Comparison of ENCODE assay signal across 20 cellular contexts in genomic region chr7:84231157-84231556, GRCh38. TPM values are rescaled to one million over a fixed set of nuclear protein-coding genes. Genes with fewer than 3 reads are reported as not detected.
DNase-seq lines count a peak whose midpoint lies in the region; ATAC-seq and TF ChIP-seq lines count a peak whose summit lies in the region.
"Had no signal": no experiment of that assay in that cellular context is flagged by ENCODE, and none has a peak within 500 bp of the region (broad histone marks: within the 10 kb centered on the region; RNA-seq: fewer than 3 reads in every experiment).

No MANE protein-coding gene starts in this region.

- H3K4me1 ChIP-seq in GM23338 (ENCODE audit: insufficient read depth), result peaks cover 29% of the 10 kb centered on the region
- peaks cover 3% of the 10 kb centered on the region for H3K4me1 ChIP-seq in fibroblast of lung (ENCODE audit: control insufficient read depth, extremely low read depth, insufficient read depth, low read length)
- H3K4me1 ChIP-seq in rectal smooth muscle tissue (ENCODE audit: control insufficient read depth, insufficient read depth, low read length), result no peaks in the 10 kb centered on the region

- H3F3A ChIP-seq in GM23338 (replicated peaks; ENCODE audit: low read depth), result no peaks in the 10 kb centered on the region

- H3K27me3 Mint-ChIP-seq in GM23338 (ENCODE audit: insufficient read depth, low read depth, poor library complexity), result no peaks in the 10 kb centered on the region
- no peaks in the 10 kb centered on the region for H3K27me3 Mint-ChIP-seq in CD4-positive, alpha-beta T cell
- H3K27me3 Mint-ChIP-seq: activated naive CD8-positive, alpha-beta T cell treated with anti-CD3 and anti-CD28 coated beads, Interleukin-2, amount 10 ng/mL, durations not matched to agents 7 days and 5 days had no signal

- no peaks in the 10 kb centered on the region for H3K9me3 Mint-ChIP-seq in GM23338
- no peaks in the 10 kb centered on the region for H3K9me3 Mint-ChIP-seq in CD4-positive, alpha-beta T cell
- H3K9me3 Mint-ChIP-seq: activated naive CD8-positive, alpha-beta T cell treated with anti-CD3 and anti-CD28 coated beads, Interleukin-2, amount 10 ng/mL, durations not matched to agents 7 days and 5 days had no signal

- CTCF ChIA-PET in CD4-positive, alpha-beta T cell (lab: Charles Lee), result no interaction called here

- POLR2A ChIA-PET in CD4-positive, alpha-beta T cell (lab: Charles Lee), result no interaction called here

- no peaks in the 10 kb centered on the region for H3K27me3 ChIP-seq in GM23338 (ENCODE audit: insufficient read depth)
- no peaks in the 10 kb centered on the region for H3K27me3 ChIP-seq in fibroblast of lung (ENCODE audit: control insufficient read depth, insufficient read depth, low read length)
- no peaks in the 10 kb centered on the region for H3K27me3 ChIP-seq in rectal smooth muscle tissue (ENCODE audit: control insufficient read depth, insufficient read depth, low read length)
- no peaks in the 10 kb centered on the region for H3K27me3 ChIP-seq in CD4-positive, alpha-beta T cell (ENCODE audit: control insufficient read depth, insufficient read depth, low read length)

- no peak overlapping the region for H3K9ac ChIP-seq in fibroblast of lung (ENCODE audit: insufficient read depth, low read length)
- H3K9ac ChIP-seq in rectal smooth muscle tissue (ENCODE audit: low read length), result no peak overlapping the region

- no peaks in the 10 kb centered on the region for H3K9me2 ChIP-seq in GM23338 (ENCODE audit: insufficient read depth)

- H3K79me2 ChIP-seq in GM23338 (replicated peaks; ENCODE audit: insufficient read depth) (no peaks in the 10 kb centered on the region), fibroblast of lung (ENCODE audit: control insufficient read depth, insufficient read depth, low read length) (no peaks in the 10 kb centered on the region)

- H3K4me2 ChIP-seq in GM23338 (no peak overlapping the region), fibroblast of lung (ENCODE audit: extremely low read depth, insufficient read depth, low read length) (no peak overlapping the region)

- H3K9me3 ChIP-seq in fibroblast of lung (ENCODE audit: control insufficient read depth, insufficient read depth, low read depth, low read length), result no peaks in the 10 kb centered on the region
- no peaks in the 10 kb centered on the region for H3K9me3 ChIP-seq in CD4-positive, alpha-beta T cell (ENCODE audit: control insufficient read depth, low read length)
- H3K9me3 ChIP-seq: mucosa of descending colon had no signal

- TF ChIP-seq CTCF in GM23338 (conservative IDR thresholded peaks at IDR 0.05; ENCODE audit: low read depth in 2 of 2), result no peak
- no peak for TF ChIP-seq CTCF in fibroblast of lung (conservative IDR thresholded peaks at IDR 0.05 in 1 of 2, IDR thresholded peaks at IDR 0.05 in 1 of 2; ENCODE audit: low read depth in 1 of 2, low read length in 2 of 2)
- TF ChIP-seq CTCF in CD4-positive, alpha-beta T cell (IDR thresholded peaks at IDR 0.05), result no peak

- no peaks in the 10 kb centered on the region for H3K36me3 ChIP-seq in GM23338 (ENCODE audit: insufficient read depth)
- no peaks in the 10 kb centered on the region for H3K36me3 ChIP-seq in fibroblast of lung (ENCODE audit: control insufficient read depth, insufficient read depth, low read length)
- H3K36me3 ChIP-seq in rectal smooth muscle tissue (ENCODE audit: control insufficient read depth, insufficient read depth, low read length), result no peaks in the 10 kb centered on the region

- no peak overlapping the region for H3K4me3 ChIP-seq in GM23338
- no peak overlapping the region for H3K4me3 ChIP-seq in fibroblast of lung (replicated peaks in 1 of 4; ENCODE audit: control extremely low read depth in 1 of 4, insufficient read depth in 1 of 4, low read depth in 3 of 4, low read length in 4 of 4)
- H3K4me3 ChIP-seq in rectal smooth muscle tissue (ENCODE audit: low read length), result no peak overlapping the region
- H3K4me3 ChIP-seq: mucosa of descending colon, SK-N-MC had no signal

- DNase-seq in GM23338 (ENCODE audit: low spot score) (no peak), fibroblast of lung (ENCODE audit: low read depth in 2 of 2) (peak; percentile 25 to 87), HPDE6-E6E7 (ENCODE audit: extremely low spot score) (no peak), GF-D8 (lab: John Stamatoyannopoulos, UW) (no peak)
- DNase-seq in stimulated activated naive CD4-positive, alpha-beta T cell (lab: John Stamatoyannopoulos, UW), result no peak
- no peak for DNase-seq in CD4-positive, alpha-beta T cell
- DNase-seq: activated naive CD8-positive, alpha-beta T cell treated with anti-CD3 and anti-CD28 coated beads, Interleukin-2, amount 10 ng/mL, durations not matched to agents 7 days and 5 days; activated T-cell treated with anti-CD3 and anti-CD28 coated beads, Interleukin-2, amount 50 U/mL, for 1 hour; AML-193; cerebellar nuclear complex; immature natural killer cell; mucosa of descending colon; MV-4-11; NCI-H2029 treated with DMSO at 0.1 percent for 48 hours; NCI-H526 treated with DMSO at 0.1 percent for 48 hours; stimulated activated CD4-positive, alpha-beta T cell treated with anti-CD3 and anti-CD28 coated beads, Interleukin-2, amount 100 ng/mL, for 48 hours; stimulated activated CD8-positive, alpha-beta memory T cell treated with anti-CD3 and anti-CD28 coated beads, Interleukin-4, amount 100 ng/mL, for 48 hours had no signal

- intact Hi-C loops in CD4-positive, alpha-beta T cell (cut with DNase I, micrococcal nuclease), result no loop called here

- ATAC-seq in GM23338, result no peak
- peak; percentile 46; the same call in 2 of the 3 replicates for ATAC-seq in SK-N-SH treated with all-trans-retinoic acid at 6 μM for 48 hours
- ATAC-seq in CD4-positive, alpha-beta T cell (ENCODE audit: poor library complexity), result no peak
- ATAC-seq: mucosa of descending colon had no signal

- H3K36me3 Mint-ChIP-seq in GM23338 (ENCODE audit: low read depth), result no peaks in the 10 kb centered on the region
- H3K36me3 Mint-ChIP-seq in CD4-positive, alpha-beta T cell (ENCODE audit: low read depth), result no peaks in the 10 kb centered on the region
- H3K36me3 Mint-ChIP-seq: activated naive CD8-positive, alpha-beta T cell treated with anti-CD3 and anti-CD28 coated beads, Interleukin-2, amount 10 ng/mL, durations not matched to agents 7 days and 5 days had no signal

- H2AFZ ChIP-seq in GM23338 (no peak overlapping the region), fibroblast of lung (ENCODE audit: low read length) (peak overlapping the region; percentile 55)

- H4K20me1 ChIP-seq in GM23338 (replicated peaks; ENCODE audit: insufficient read depth), result no peaks in the 10 kb centered on the region
- H4K20me1 ChIP-seq in fibroblast of lung (ENCODE audit: control insufficient read depth, extremely low read depth, insufficient read depth, low read length), result no peaks in the 10 kb centered on the region

- peaks cover 49% of the 10 kb centered on the region for H3K4me1 Mint-ChIP-seq in GM23338
- H3K4me1 Mint-ChIP-seq in CD4-positive, alpha-beta T cell (ENCODE audit: low read depth), result no peaks in the 10 kb centered on the region
- H3K4me1 Mint-ChIP-seq: activated naive CD8-positive, alpha-beta T cell treated with anti-CD3 and anti-CD28 coated beads, Interleukin-2, amount 10 ng/mL, durations not matched to agents 7 days and 5 days; immature natural killer cell had no signal

- H3K27ac ChIP-seq in GM23338 (ENCODE audit: low read depth) (no peak overlapping the region), fibroblast of lung (ENCODE audit: insufficient read depth, low read length) (no peak overlapping the region), rectal smooth muscle tissue (ENCODE audit: low read depth, low read length) (peak overlapping the region; percentile 1)
- no peak overlapping the region for H3K27ac ChIP-seq in CD4-positive, alpha-beta T cell (ENCODE audit: low read depth, low read length)
- H3K27ac ChIP-seq: SK-N-MC had no signal

- H3K4me3 Mint-ChIP-seq in GM23338, result no peak overlapping the region
- no peak overlapping the region for H3K4me3 Mint-ChIP-seq in CD4-positive, alpha-beta T cell
- H3K4me3 Mint-ChIP-seq: activated naive CD8-positive, alpha-beta T cell treated with anti-CD3 and anti-CD28 coated beads, Interleukin-2, amount 10 ng/mL, durations not matched to agents 7 days and 5 days; immature natural killer cell had no signal

- peak overlapping the region; percentile 5; the same call in 1 of the 2 replicates for H3K27ac Mint-ChIP-seq in GM23338
- H3K27ac Mint-ChIP-seq in CD4-positive, alpha-beta T cell, result no peak overlapping the region
- H3K27ac Mint-ChIP-seq: activated naive CD8-positive, alpha-beta T cell treated with anti-CD3 and anti-CD28 coated beads, Interleukin-2, amount 10 ng/mL, durations not matched to agents 7 days and 5 days; immature natural killer cell had no signal

TF ChIP-seq in GM23338, 12 proteins besides CTCF, POLR2A, EP300 and RAD21 (continues in another document):
- TF ChIP-seq CREB1 (CRISPR knock-in tag; IDR thresholded peaks at IDR 0.05; ENCODE audit: low read depth) (no peak), NANOG (IDR thresholded peaks at IDR 0.05; ENCODE audit: borderline replicate concordance) (no peak)

TF ChIP-seq in SK-N-SH treated with all-trans-retinoic acid at 6 μM for 48 hours, 23 proteins besides CTCF, POLR2A, EP300 and RAD21 (continues in another document):
- TF ChIP-seq ZFP3 (CRISPR knock-in tag; IDR thresholded peaks at IDR 0.05) (no peak), ARNTL (CRISPR knock-in tag; IDR thresholded peaks at IDR 0.05; ENCODE audit: borderline replicate concordance, low read depth) (no peak), ISL1 (CRISPR knock-in tag; IDR thresholded peaks at IDR 0.05) (no peak), OSR1 (CRISPR knock-in tag; IDR thresholded peaks at IDR 0.05) (no peak), RARB (CRISPR knock-in tag; IDR thresholded peaks at IDR 0.05) (no peak)

RNA-seq across cellular contexts. Expression of gene SEMA3A, which starts 36.6 kb away (rescaled TPM):
- 46.4 and 54.5 TPM in 2 replicates for total RNA-seq in GM23338 (2014; rRNA removed; shearing (Covaris generic))
- polyA plus RNA-seq in GM23338 (2016; fragmentation: Nextera tagmentation; extraction: Ambion mirVana), result 12.3 and 19.8 TPM in 2 replicates
- 19.5 and 60.8 TPM in 2 replicates for total RNA-seq in fibroblast of lung
- 45.2 and 84.3 TPM in 2 replicates for polyA plus RNA-seq in fibroblast of lung
- 24.8 and 52.1 TPM in 2 replicates for polyA plus RNA-seq in fibroblast of lung (2012)
- 22.7 and 27.6 TPM in 2 replicates for polyA minus RNA-seq in fibroblast of lung (ENCODE audit: low replicate concordance)
- under 1 TPM; 0.50 to 0.60 TPM for total RNA-seq in CD4-positive, alpha-beta T cell

Comparison
In these comparisons a context has a peak if more than half of its experiments do, and no peak if none do; other contexts are left out.
1. DNase-seq: peak in fibroblast of lung (2 of 2); none in GM23338 (single experiment), HPDE6-E6E7 (single experiment), stimulated activated naive CD4-positive, alpha-beta T cell (0 of 6), GF-D8 (single experiment) and CD4-positive, alpha-beta T cell (0 of 10).
2. RNA of gene SEMA3A, which starts 36.6 kb away (total RNA-seq): 19.5 to 60.8 TPM in fibroblast of lung and 46.4 to 54.5 TPM in GM23338; 0.50 to 0.60 TPM in CD4-positive, alpha-beta T cell; every median in the first group is over 10 times any median in the second.